ENCODE assay signal across 8 cellular contexts in the genomic region with DNA sequence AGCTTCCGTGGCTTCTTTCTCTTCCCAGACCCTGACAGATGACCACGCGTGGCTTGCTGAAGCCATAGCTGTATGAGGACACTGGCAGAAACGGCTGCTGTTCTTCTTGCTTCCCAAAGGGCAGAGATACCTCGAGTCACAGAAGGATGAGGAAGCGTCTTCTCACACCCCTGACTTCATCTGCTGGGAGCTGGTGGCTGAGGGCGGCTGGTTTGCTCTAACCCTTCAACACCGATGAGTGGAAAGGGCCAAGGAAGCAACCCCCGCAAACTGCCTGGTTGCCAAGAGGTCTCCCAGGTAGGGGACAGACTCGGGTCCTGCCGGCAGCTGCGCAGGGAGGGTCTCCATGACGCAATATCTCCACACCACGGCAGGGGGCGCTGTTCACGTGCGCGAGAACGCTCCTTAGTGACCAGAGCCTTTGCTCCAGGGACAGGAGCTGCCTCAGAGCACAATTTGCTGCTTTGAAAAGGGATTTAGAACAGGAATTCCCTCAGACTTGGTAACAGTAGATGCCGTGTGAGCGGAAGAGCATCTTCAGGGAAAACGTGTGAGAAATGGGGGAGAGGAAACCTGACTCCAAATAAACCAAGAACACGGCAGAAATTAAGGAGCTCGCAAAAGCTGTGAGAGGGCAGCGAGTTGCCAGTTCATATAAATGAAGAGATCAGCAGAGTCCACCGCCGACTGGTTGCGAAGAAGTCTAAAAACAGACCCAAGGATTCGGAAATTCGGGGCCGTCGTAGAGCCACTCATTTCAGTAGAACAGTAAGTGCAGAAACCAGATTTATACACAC.
DNase-seq lines count a peak whose midpoint lies in the region; ATAC-seq and TF ChIP-seq lines count a peak whose summit lies in the region.

No MANE protein-coding gene starts in this region.

- no peaks in the 10 kb centered on the region for H3K27me3 ChIP-seq in GM23338 (ENCODE audit: insufficient read depth)
- peaks cover 0 to 4% of the 10 kb centered on the region in 2 donors for H3K27me3 ChIP-seq in breast epithelium

- H3K27ac ChIP-seq in GM23338 (ENCODE audit: low read depth) (no peak overlapping the region), breast epithelium (no peak overlapping the region)

- in situ Hi-C loops in Caki2 (cut with HindIII; ENCODE audit: low pct_unique_long_range_greater_than_20kb, low sequenced_read_pairs): no loop called here

- intact Hi-C loops in breast epithelium (cut with DNase I; ENCODE audit: low total_unique reads): no loop called here

- no peak for TF ChIP-seq POLR2A in breast epithelium (IDR thresholded peaks at IDR 0.05)

- ATAC-seq in GM23338 (peak; percentile 94), HG03139 (IDR thresholded peaks at IDR 0.05; ENCODE audit: unreplicated experiment) (no peak)

- H3K79me2 ChIP-seq in GM23338 (replicated peaks; ENCODE audit: insufficient read depth): no peaks in the 10 kb centered on the region

- no peak overlapping the region for H3K4me3 Mint-ChIP-seq in GM23338

- no peaks in the 10 kb centered on the region for H3K9me3 ChIP-seq in breast epithelium

- H3K4me1 ChIP-seq in GM23338 (ENCODE audit: insufficient read depth) (0 out of 2 replicates have a peak, but pooled peaks cover 6% of the 10 kb centered on the region), breast epithelium (no peaks in the 10 kb centered on the region)

- peaks cover 14% of the 10 kb centered on the region for H3K27me3 Mint-ChIP-seq in GM23338 (ENCODE audit: insufficient read depth, low read depth, poor library complexity)

- H3K9me2 ChIP-seq in GM23338 (ENCODE audit: insufficient read depth): no peaks in the 10 kb centered on the region

- H3K4me1 Mint-ChIP-seq in GM23338: peaks cover 24% of the 10 kb centered on the region

- H3K27ac Mint-ChIP-seq in GM23338: no peak overlapping the region

- 0 out of 2 replicates have a peak overlapping the region, but pooled peaks have one; percentile 74 for H2AFZ ChIP-seq in GM23338

- DNase-seq in Caki2 (ENCODE audit: low read depth) (peak; percentile 41), GM23338 (ENCODE audit: low spot score) (peak; percentile 86), NCI-H2029 (lab: John Stamatoyannopoulos, UW) (peak; percentile 67), breast epithelium (ENCODE audit: low spot score in 2 of 2) (peak; percentile 56 to 73), islet precursor cell (peak; percentile 90)
- peak; percentile 18 to 51 (median 43) for DNase-seq in activated CD4-positive, CD25-positive, alpha-beta regulatory T cell (lab: John Stamatoyannopoulos, UW)
- DNase-seq in stimulated activated CD4-positive, alpha-beta T cell treated with anti-CD3 and anti-CD28 coated beads, Interleukin-15, amount 100 ng/mL, for 1 hour (ENCODE audit: low read depth in 1 of 2, low spot score in 1 of 2): peak; percentile 32 to 61

- H3K36me3 ChIP-seq in GM23338 (ENCODE audit: insufficient read depth) (no peaks in the 10 kb centered on the region), breast epithelium (no peaks in the 10 kb centered on the region)

- no peaks in the 10 kb centered on the region for H3F3A ChIP-seq in GM23338 (replicated peaks; ENCODE audit: low read depth)

- TF ChIP-seq CTCF in GM23338 (conservative IDR thresholded peaks at IDR 0.05; ENCODE audit: low read depth in 2 of 2) (peak; percentile 91 to 96), breast epithelium (IDR thresholded peaks at IDR 0.05) (peak; percentile 86 to 90 (median 89))

- peaks cover 10% of the 10 kb centered on the region for H3K9me3 Mint-ChIP-seq in GM23338

- H3K4me3 ChIP-seq in GM23338: no peak overlapping the region
- H3K4me3 ChIP-seq in breast epithelium: no peak overlapping the region

- H3K36me3 Mint-ChIP-seq in GM23338 (ENCODE audit: low read depth): peaks cover 8% of the 10 kb centered on the region

- H3K4me2 ChIP-seq in GM23338: no peak overlapping the region

- no peaks in the 10 kb centered on the region for H4K20me1 ChIP-seq in GM23338 (replicated peaks; ENCODE audit: insufficient read depth)

TF ChIP-seq in GM23338, 12 proteins besides CTCF, POLR2A, EP300 and RAD21:
- TF ChIP-seq CREB1 (CRISPR knock-in tag; IDR thresholded peaks at IDR 0.05; ENCODE audit: low read depth) (peak; percentile 53; the same call in 1 of the 2 replicates), ZNF331 (CRISPR knock-in tag; IDR thresholded peaks at IDR 0.05; ENCODE audit: low read depth) (no peak)
